ENCODE assay signal across 22 cellular contexts in the genomic region with DNA sequence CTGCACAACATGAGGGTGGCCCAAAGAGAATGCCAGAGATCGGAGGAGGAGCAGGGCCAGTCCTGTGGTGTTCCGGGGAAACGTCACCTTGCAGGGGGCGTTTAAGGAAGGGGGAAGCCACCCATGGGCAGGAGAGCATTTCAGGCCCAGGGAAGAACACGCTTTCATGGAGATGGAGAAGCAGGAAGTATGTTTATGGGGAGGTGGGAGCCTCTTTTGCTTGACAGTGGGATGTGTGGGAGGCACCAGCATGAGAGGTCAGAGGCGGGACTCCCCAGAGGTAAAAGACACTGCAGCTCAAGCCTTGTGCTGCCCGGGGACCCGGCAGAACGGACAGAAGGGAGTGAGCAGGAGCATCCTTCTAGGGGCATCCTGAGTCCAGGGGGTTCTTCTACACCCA. TPM values are rescaled to one million over a fixed set of nuclear protein-coding genes. Genes with fewer than 3 reads are reported as not detected.
DNase-seq lines count a peak whose midpoint lies in the region; ATAC-seq, FAIRE-seq and TF ChIP-seq lines count a peak whose summit lies in the region.
"Had no signal": no experiment of that assay in that cellular context is flagged by ENCODE, and none has a peak within 500 bp of the region (broad histone marks: within the 10 kb centered on the region; RNA-seq: fewer than 3 reads in every experiment).

No MANE protein-coding gene starts in this region.

- H2BK120ac ChIP-seq in H1 (replicated peaks; ENCODE audit: low read depth, low read length) = no peak overlapping the region

- H3K4ac ChIP-seq in H1 (replicated peaks; ENCODE audit: insufficient read length, low read depth, low read length) = no peak overlapping the region

- H3K27ac ChIP-seq in BLaER1 (no peak overlapping the region), HEK293 (ENCODE audit: extremely low read depth, low read depth, low read length) (no peak overlapping the region), H1 (ENCODE audit: low read depth, low read length) (no peak overlapping the region), smooth muscle cell (ENCODE audit: low read depth) (no peak overlapping the region)
- H3K27ac ChIP-seq: GM23248 had no signal

- no peak overlapping the region for H3K18ac ChIP-seq in H1 (ENCODE audit: extremely low read depth, low read length)

- H3K4me3 Mint-ChIP-seq in neural crest cell = peak overlapping the region; percentile 15
- H3K4me3 Mint-ChIP-seq: CD4-positive, alpha-beta T cell; HFFc6 had no signal

- H3K36me3 ChIP-seq in BLaER1 (peaks cover 4% of the 10 kb centered on the region; the same call in 1 of the 2 replicates), HEK293 (ENCODE audit: control insufficient read depth in 2 of 2, insufficient read depth in 1 of 2, low read length in 2 of 2) (no peaks in the 10 kb centered on the region), H1 (ENCODE audit: control insufficient read depth in 2 of 4, insufficient read depth in 4 of 4, low read length in 3 of 4) (no peaks in the 10 kb centered on the region), smooth muscle cell (ENCODE audit: low read depth) (no peaks in the 10 kb centered on the region)

- no peak overlapping the region for H2BK20ac ChIP-seq in H1 (ENCODE audit: low read length)

- no peaks in the 10 kb centered on the region for H4K20me1 ChIP-seq in BLaER1
- H4K20me1 ChIP-seq in H1 (replicated peaks in 1 of 2; ENCODE audit: control insufficient read depth in 1 of 2, insufficient read depth in 2 of 2, low read length in 2 of 2) = peaks cover 0 to 2% of the 10 kb centered on the region in 2 experiments
- no peaks in the 10 kb centered on the region for H4K20me1 ChIP-seq in smooth muscle cell (ENCODE audit: low read depth)

- TF ChIP-seq EP300 in H1 (IDR thresholded peaks at IDR 0.05; ENCODE audit: borderline replicate concordance in 1 of 2, low read depth in 2 of 2, low read length in 2 of 2) = no peak

- no peak overlapping the region for H2AK5ac ChIP-seq in H1 (ENCODE audit: low read depth, low read length)

- H4K91ac ChIP-seq in H1 (replicated peaks; ENCODE audit: insufficient read length, low read length) = no peak overlapping the region

- H3K27ac Mint-ChIP-seq in neural crest cell (ENCODE audit: unreplicated experiment) = no peak overlapping the region
- H3K27ac Mint-ChIP-seq: CD4-positive, alpha-beta T cell; HFFc6 had no signal

- FAIRE-seq in H1 (lab: Jason Lieb, UNC) = no peak
- FAIRE-seq: GM19239, H54 had no signal

- 86% methylated on average over 6 of the region's 9 CpGs; no CpG with 5 or more reads in 1 of the 2 experiments for WGBS in H1 (ENCODE audit: extremely low coverage in 1 of 2, insufficient coverage in 1 of 2, insufficient read length in 1 of 2, insufficient replicate concordance in 2 of 2, low coverage in 1 of 2, low lambda C conversion rate in 2 of 2, missing lambda C conversion rate in 1 of 2), 2 experiments
- WGBS in smooth muscle cell (ENCODE audit: low lambda C conversion rate) = 82% methylated on average over 9 of the region's 9 CpGs

- no peak overlapping the region for H3K56ac ChIP-seq in H1 (replicated peaks; ENCODE audit: insufficient read length, low read depth, low read length)

- POLR2A ChIA-PET in HEK293 (lab: Yijun Ruan, JAX) = no interaction called here
- POLR2A ChIA-PET in H1 (lab: Charles Lee; ENCODE audit: partially characterized antibody) = interaction anchor here (1.3 to 1.6 kb wide), 2 partner anchors 21 to 99 kb away, joined by 3 read pairs; partner anchors contain the start of gene CACNA2D4

- ATAC-seq in GM18907 (IDR thresholded peaks at IDR 0.05; ENCODE audit: unreplicated experiment) = no peak
- no peak for ATAC-seq in HG02970 (IDR thresholded peaks at IDR 0.05; ENCODE audit: low FRiP score, unreplicated experiment)

- no peaks in the 10 kb centered on the region for H3K79me1 ChIP-seq in H1 (ENCODE audit: low read depth, low read length)

- TF ChIP-seq POLR2A in H1 (IDR thresholded peaks at IDR 0.05; ENCODE audit: control extremely low read depth in 1 of 2, low read depth in 2 of 2, low read length in 2 of 2) = no peak

- no peak for TF ChIP-seq CTCF in HEK293 (tag by site-specific recombination; IDR thresholded peaks at IDR 0.05)
- no peak for TF ChIP-seq CTCF in H1 (IDR thresholded peaks at IDR 0.05; ENCODE audit: control extremely low read depth in 1 of 3, insufficient read depth in 1 of 3, low read depth in 1 of 3, low read length in 3 of 3)
- no peak for TF ChIP-seq CTCF in neural crest cell (conservative IDR thresholded peaks at IDR 0.05)
- no peak for TF ChIP-seq CTCF in smooth muscle cell (IDR thresholded peaks at IDR 0.05; ENCODE audit: borderline replicate concordance, insufficient read depth, poor library complexity, severe bottlenecking)

- CTCF ChIA-PET in HEK293 (lab: Yijun Ruan, JAX) (no interaction called here), H1 (lab: Charles Lee; ENCODE audit: partially characterized antibody) (interaction anchor here (0.9 to 1.1 kb wide), 3 partner anchors 15 to 120 kb away, joined by 3 read pairs; no protein-coding TSS in a partner anchor)

- no peaks in the 10 kb centered on the region for H3F3A ChIP-seq in smooth muscle cell (ENCODE audit: low read depth)

- H2BK15ac ChIP-seq in H1 (ENCODE audit: low read length) = 0 out of 2 replicates have a peak overlapping the region, but pooled peaks have one; percentile 40

- no peak overlapping the region for H4K5ac ChIP-seq in H1 (ENCODE audit: insufficient read length, low read depth, low read length)

- H3K4me2 ChIP-seq in BLaER1 = peak overlapping the region; percentile 97
- H3K4me2 ChIP-seq in H1 (ENCODE audit: insufficient read depth in 1 of 2, low read depth in 2 of 2, low read length in 2 of 2) = peak overlapping the region in 1 of 2 experiments; percentile 54; a peak in 1 of 4 replicates
- H3K4me2 ChIP-seq in smooth muscle cell = no peak overlapping the region

- H3K79me2 ChIP-seq in H1 (ENCODE audit: control insufficient read depth in 1 of 2, insufficient read depth in 2 of 2, low read length in 2 of 2) (no peaks in the 10 kb centered on the region), smooth muscle cell (ENCODE audit: low read depth) (no peaks in the 10 kb centered on the region)

- peaks cover 2% of the 10 kb centered on the region for H3K36me3 Mint-ChIP-seq in neural crest cell (ENCODE audit: low read depth)

- H3K4me1 ChIP-seq in BLaER1 (peaks cover 85% of the 10 kb centered on the region), HEK293 (ENCODE audit: control insufficient read depth, insufficient read depth, low read length) (no peaks in the 10 kb centered on the region), H1 (replicated peaks in 1 of 4; ENCODE audit: control insufficient read depth in 3 of 4, insufficient read depth in 4 of 4, low read length in 3 of 4) (peaks cover 0 to 21% (median 8%) of the 10 kb centered on the region in 4 experiments; a peak in 5 of 7 replicates), smooth muscle cell (ENCODE audit: low read depth) (peaks cover 13% of the 10 kb centered on the region)

- H3K27me3 ChIP-seq in BLaER1 (no peaks in the 10 kb centered on the region), H1 (replicated peaks in 1 of 4; ENCODE audit: control insufficient read depth in 3 of 4, extremely low read depth in 1 of 4, insufficient read depth in 3 of 4, low read length in 3 of 4) (peaks cover 9 to 34% (median 32%) of the 10 kb centered on the region in 4 experiments), smooth muscle cell (ENCODE audit: low read depth) (peaks cover 48% of the 10 kb centered on the region)

- H3K4me1 Mint-ChIP-seq in neural crest cell = peaks cover 39% of the 10 kb centered on the region

- no peak overlapping the region for H3K4me3 ChIP-seq in BLaER1
- no peak overlapping the region for H3K4me3 ChIP-seq in HEK293 (ENCODE audit: low read depth, low read length)
- H3K4me3 ChIP-seq in H1 (ENCODE audit: extremely low read depth in 1 of 4, insufficient read depth in 2 of 4, low read depth in 3 of 4, low read length in 4 of 4) = no peak overlapping the region
- H3K4me3 ChIP-seq in smooth muscle cell = no peak overlapping the region
- H3K4me3 ChIP-seq: GM23248 had no signal

- H3K9me3 ChIP-seq in BLaER1 (no peaks in the 10 kb centered on the region), HEK293 (ENCODE audit: control insufficient read depth, insufficient read depth, low read depth, low read length) (no peaks in the 10 kb centered on the region), H1 (ENCODE audit: insufficient read depth in 2 of 2, low read depth in 1 of 2, low read length in 1 of 2) (peaks cover 0 to 3% of the 10 kb centered on the region in 2 experiments; a peak in 2 of 4 replicates), smooth muscle cell (replicated peaks; ENCODE audit: low read depth) (no peaks in the 10 kb centered on the region)

- DNase-seq in H1 (ENCODE audit: low read depth in 1 of 2, low spot score in 2 of 2) (no peak), neural crest cell (ENCODE audit: low read depth, low spot score) (no peak), smooth muscle cell (lab: John Stamatoyannopoulos, UW; ENCODE audit: unreplicated experiment) (no peak), NCI-H1417 (lab: John Stamatoyannopoulos, UW) (no peak)
- DNase-seq: 8988T; C1 segment of cervical spinal cord; Calu3; CD4-positive, alpha-beta T cell; DMS79 treated with DMSO at 0.1 percent for 48 hours; GF-D8; GM23248; HCEC 1CT; HFFc6; KG1 had no signal

- no peak overlapping the region for H2AFZ ChIP-seq in H1 (ENCODE audit: low read length)
- H2AFZ ChIP-seq in smooth muscle cell (ENCODE audit: low read depth) = no peak overlapping the region
- H2AFZ ChIP-seq: GM23248 had no signal

- no peak overlapping the region for H3K23ac ChIP-seq in H1 (ENCODE audit: insufficient read length)

- H3K9ac ChIP-seq in BLaER1 = no peak overlapping the region
- H3K9ac ChIP-seq in H1 (replicated peaks in 1 of 4; ENCODE audit: extremely low read depth in 1 of 4, low read depth in 3 of 4, low read length in 3 of 4) = no peak overlapping the region
- no peak overlapping the region for H3K9ac ChIP-seq in smooth muscle cell (ENCODE audit: low read depth)
- H3K9ac ChIP-seq: GM23248 had no signal

- H3K9me3 Mint-ChIP-seq in neural crest cell = no peaks in the 10 kb centered on the region
- H3K9me3 Mint-ChIP-seq: CD4-positive, alpha-beta T cell; HFFc6 had no signal

- H3K27me3 Mint-ChIP-seq in neural crest cell (ENCODE audit: low read depth) = peaks cover 40% of the 10 kb centered on the region

- no peak overlapping the region for H2BK5ac ChIP-seq in H1 (ENCODE audit: low read depth, low read length)

- no peak overlapping the region for H3K14ac ChIP-seq in H1 (ENCODE audit: insufficient read length)

- TF ChIP-seq RAD21 in H1 (IDR thresholded peaks at IDR 0.05 in 1 of 2, conservative IDR thresholded peaks at IDR 0.05 in 1 of 2; ENCODE audit: low read depth in 2 of 2, low read length in 2 of 2) = no peak

- no peak overlapping the region for H4K8ac ChIP-seq in H1 (ENCODE audit: extremely low read depth, insufficient read depth, low read length)

- H3K23me2 ChIP-seq in H1 (ENCODE audit: low read depth, low read length) = no peaks in the 10 kb centered on the region; the same call in 1 of the 2 replicates

- no peak overlapping the region for H2BK12ac ChIP-seq in H1 (ENCODE audit: low read depth, low read length)

RNA-seq across cellular contexts. Expression of gene LRTM2, which starts 1.3 kb away (rescaled TPM):
- not detected in 2 replicates for total RNA-seq in H1 (2021; fragmentation: NEBNext Ultra II Directional; extraction: Animal tissue kit (Norgen Biotek cat#: 25700))
- 0.05 and 0.06 TPM in 2 replicates for polyA plus RNA-seq in H1 (2011; rRNA removed)
- polyA plus RNA-seq in H1 (2011; cell fraction: cytosol; rRNA removed) = 0.26 TPM
- polyA plus RNA-seq in H1 (2011; cell fraction: nucleus; rRNA removed) = 0.46 TPM
- 0.08 to 0.09 TPM in 2 of 4 replicates, not detected in the others for polyA plus RNA-seq in H1 (2012, experiment 1 of 2)
- polyA plus RNA-seq in H1 (2012, experiment 2 of 2) = not detected
- not detected for polyA plus RNA-seq in H1 (2013, experiment 1 of 2)
- 0.04 TPM for polyA plus RNA-seq in H1 (2013, experiment 2 of 2)
- polyA minus RNA-seq in H1 (2011; rRNA and poly(A)+ RNA removed) = not detected in 2 replicates
- not detected for polyA minus RNA-seq in H1 (2011; cell fraction: cytosol; rRNA and poly(A)+ RNA removed)
- polyA minus RNA-seq in H1 (2011; cell fraction: nucleus; rRNA and poly(A)+ RNA removed) = 0.10 TPM
- 0.19 TPM in 1 of 2 replicates, not detected in the other for total RNA-seq in neural crest cell
- total RNA-seq in smooth muscle cell = not detected in 2 replicates
- polyA plus RNA-seq in smooth muscle cell = not detected in 2 replicates
- total RNA-seq: A673, Calu3, GM23248, HFFc6 had no signal
- polyA plus RNA-seq: AG04450, GM23248 had no signal
